In the genomic region with DNA sequence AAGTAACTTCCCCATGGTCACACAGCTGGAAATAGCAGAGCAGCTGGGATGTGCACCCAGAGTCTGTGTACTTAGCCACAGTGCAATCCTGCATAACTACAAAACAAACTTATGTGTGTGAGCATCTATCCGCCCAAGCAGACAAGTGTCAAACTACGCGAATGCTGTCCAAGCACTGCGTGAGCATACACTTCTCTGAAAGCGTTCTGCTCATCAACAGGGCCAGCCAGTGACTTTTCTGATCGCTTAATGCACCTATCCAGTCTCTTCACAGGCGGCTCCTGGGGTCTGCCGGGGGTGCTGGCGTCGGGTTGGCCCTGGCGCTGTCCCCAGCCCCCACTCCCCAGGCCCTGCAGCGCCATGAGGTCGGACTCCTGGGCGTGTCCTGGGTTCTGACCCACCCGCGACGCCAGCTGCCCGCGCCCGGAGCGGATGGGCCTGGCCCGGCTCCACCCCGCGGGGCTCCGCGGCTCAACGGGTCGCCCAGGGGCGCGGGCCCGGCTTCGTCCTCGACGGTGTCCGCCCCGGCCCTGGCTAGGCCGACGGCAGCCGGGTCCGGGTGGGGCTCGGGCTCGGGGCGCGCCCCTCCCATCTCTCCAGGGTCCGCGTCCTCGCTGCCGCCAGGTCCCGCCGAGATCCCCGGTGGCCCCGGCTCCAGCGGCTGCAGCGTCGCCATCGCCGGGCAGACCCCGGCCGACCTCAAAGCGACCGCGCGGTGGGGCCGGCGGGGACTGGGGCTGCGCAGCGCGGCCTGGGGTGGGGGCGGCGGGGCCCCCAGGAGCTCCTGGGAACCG, we compare ENCODE assay signal across 8 cellular contexts. TPM values are rescaled to one million over a fixed set of nuclear protein-coding genes. Genes with fewer than 3 reads are reported as not detected.
A peak's percentile ranks its signal among the peaks of the same experiment; 100 is the strongest.
DNase-seq lines count a peak whose midpoint lies in the region; ATAC-seq and TF ChIP-seq lines count a peak whose summit lies in the region.

No MANE protein-coding gene starts in this region.

- TF ChIP-seq CTCF in psoas muscle (IDR thresholded peaks at IDR 0.05) (no peak), PC-9 (conservative IDR thresholded peaks at IDR 0.05) (no peak)

- peaks cover 9% of the 10 kb centered on the region for H3K4me1 ChIP-seq in psoas muscle
- no peaks in the 10 kb centered on the region for H3K4me1 ChIP-seq in PC-9 (replicated peaks; ENCODE audit: insufficient read depth)

- DNase-seq in AG20443 (ENCODE audit: low spot score): peak; percentile 73
- DNase-seq in activated gamma-delta T cell treated with Interleukin-2 at 50 U/mL for 16 hours: peak; percentile 4
- DNase-seq in left cardiac atrium: peak; percentile 68
- peak; percentile 42 to 54 for DNase-seq in psoas muscle
- DNase-seq in H4 (ENCODE audit: low spot score): no peak
- DNase-seq in PC-9: no peak

- H3K27me3 ChIP-seq in psoas muscle (ENCODE audit: insufficient read depth in 3 of 3, low read length in 2 of 3) (no peaks in the 10 kb centered on the region), PC-9 (ENCODE audit: insufficient read depth, low read depth) (no peaks in the 10 kb centered on the region)

- H4K20me1 ChIP-seq in PC-9 (ENCODE audit: insufficient read depth): no peaks in the 10 kb centered on the region

- no peak overlapping the region for H3K4me2 ChIP-seq in PC-9

- no peaks in the 10 kb centered on the region for H3K79me2 ChIP-seq in PC-9 (ENCODE audit: low read depth)

- WGBS in psoas muscle, 3 donors: 4 to 8% (median 8%) methylated on average over 47 to 71 of the region's 71 CpGs

- H3K27ac ChIP-seq in psoas muscle (peak overlapping the region; percentile 75), PC-9 (no peak overlapping the region)

- no peaks in the 10 kb centered on the region for H3F3A ChIP-seq in PC-9 (ENCODE audit: insufficient read depth, low read depth)

- H2AFZ ChIP-seq in PC-9: no peak overlapping the region

- H3K9me2 ChIP-seq in PC-9 (ENCODE audit: insufficient read depth): no peaks in the 10 kb centered on the region

- intact Hi-C loops in left cardiac atrium (cut with DNase I) (no loop called here), psoas muscle (cut with DNase I) (no loop called here), PC-9 (cut with micrococcal nuclease; ENCODE audit: unreplicated experiment) (loop anchor here (2.0 to 10.0 kb wide), 2 partner anchors 139 to 163 kb away; a partner anchor contains a TSS)

- CTCF ChIA-PET in PC-9 (lab: Charles Lee): no interaction called here

- no peaks in the 10 kb centered on the region for H3K9me3 ChIP-seq in psoas muscle
- no peaks in the 10 kb centered on the region for H3K9me3 ChIP-seq in PC-9 (ENCODE audit: insufficient read depth, low read depth)

- ATAC-seq in GM21737 (IDR thresholded peaks at IDR 0.05; ENCODE audit: unreplicated experiment) (peak; percentile 7), left cardiac atrium (peak; percentile 32 to 35), psoas muscle (no peak), GM21515 (IDR thresholded peaks at IDR 0.05; ENCODE audit: unreplicated experiment) (no peak)

- H3K36me3 ChIP-seq in psoas muscle (ENCODE audit: insufficient read depth in 1 of 2, low read depth in 1 of 2) (no peaks in the 10 kb centered on the region), PC-9 (ENCODE audit: low read depth) (no peaks in the 10 kb centered on the region)

- no TSS peak for BruUV-seq in PC-9 (replicated peaks; lab: Mats Ljungman, UMichigan)

- POLR2A ChIA-PET in PC-9 (lab: Charles Lee; ENCODE audit: unreplicated experiment): no interaction called here

- H3K4me3 ChIP-seq in psoas muscle: peak overlapping the region; percentile 77
- no peak overlapping the region for H3K4me3 ChIP-seq in PC-9

RNA-seq across cellular contexts. Expression of a gene that starts 1.3 kb away (rescaled TPM):
- total RNA-seq in left cardiac atrium: 10 to 100 TPM in 1 of 2 donors, 1 to 10 TPM in 1; 9.0 to 10.2 TPM
- 1 to 10 TPM; 2.9 to 4.8 (median 3.4) TPM for total RNA-seq in psoas muscle
- 1 to 10 TPM in 2 of 3 donors, under 1 TPM in 1; 0.79 to 2.4 (median 1.3) TPM for polyA plus RNA-seq in psoas muscle
- total RNA-seq in H4 (2014; rRNA removed; shearing (Covaris generic)): 0.90 and 1.2 TPM in 2 replicates
- total RNA-seq in PC-9 (2021): 12.7 and 12.9 TPM in 2 replicates

RNA-seq across cellular contexts. Expression of a gene that starts 31.0 kb away (rescaled TPM):
- total RNA-seq in left cardiac atrium (not detected), psoas muscle (under 1 TPM in 1 of 4 donors, not detected in 3; 0.10 TPM), PC-9 (2021) (not detected in 2 replicates)
- polyA plus RNA-seq in psoas muscle: under 1 TPM in 2 of 3 donors, not detected in 1; 0.01 to 0.03 TPM
- total RNA-seq in H4 (2014; rRNA removed; shearing (Covaris generic)): 0.10 and 0.66 TPM in 2 replicates

Comparison
In these comparisons a context has a peak if more than half of its experiments do, and no peak if none do; other contexts are left out.
1. DNase-seq: peak in AG20443 (single experiment), activated gamma-delta T cell treated with Interleukin-2 at 50 U/mL for 16 hours (single experiment), left cardiac atrium (single experiment) and psoas muscle (2 of 2); none in H4 (single experiment) and PC-9 (0 of 2).
2. ATAC-seq: peak in GM21737 (single experiment) and left cardiac atrium (2 of 2); none in psoas muscle (0 of 4) and GM21515 (single experiment).